ENCODE assay signal across 11 cellular contexts in the genomic region with DNA sequence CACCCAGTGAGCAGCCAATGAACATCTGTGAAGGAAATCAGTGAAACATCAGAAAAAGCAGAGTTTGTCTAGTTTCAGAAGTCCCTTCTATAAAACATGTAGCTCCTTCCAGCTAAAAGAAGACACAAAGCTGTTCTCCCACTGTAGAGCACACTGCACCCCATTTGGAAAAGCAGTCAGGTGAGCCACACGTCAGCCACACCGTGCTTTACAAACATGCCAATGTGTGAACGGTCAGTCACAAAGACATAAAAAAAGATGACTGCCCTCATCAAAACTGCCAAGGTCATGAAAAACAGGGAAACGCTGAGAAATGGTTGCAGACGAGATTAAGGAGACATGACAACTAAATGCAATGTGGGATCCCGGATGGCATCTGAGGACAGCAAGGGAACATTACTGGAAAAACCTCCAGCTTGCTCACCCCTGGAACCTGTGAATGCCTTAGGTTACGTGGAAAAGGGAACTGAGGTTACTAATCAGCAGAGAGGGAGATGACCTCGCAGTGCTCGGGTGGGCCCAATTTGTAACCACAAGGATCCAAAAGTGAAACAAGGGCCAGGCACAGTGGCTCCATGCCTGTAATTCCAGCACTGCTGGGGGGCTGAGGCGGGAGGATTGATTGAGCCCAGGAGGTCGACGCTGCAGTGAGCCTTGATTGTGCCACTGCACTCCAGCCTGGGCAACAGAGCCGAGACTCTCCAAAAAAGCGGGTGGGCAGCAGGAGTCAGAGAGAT. TPM values are rescaled to one million over a fixed set of nuclear protein-coding genes. Genes with fewer than 3 reads are reported as not detected.
DNase-seq lines count a peak whose midpoint lies in the region; ATAC-seq, FAIRE-seq and TF ChIP-seq lines count a peak whose summit lies in the region.
"Had no signal": no experiment of that assay in that cellular context is flagged by ENCODE, and none has a peak within 500 bp of the region (broad histone marks: within the 10 kb centered on the region; RNA-seq: fewer than 3 reads in every experiment).

No MANE protein-coding gene starts in this region.

- WGBS in K562 (ENCODE audit: insufficient coverage, low coverage, missing lambda C conversion rate), result 44% methylated on average over 14 of the region's 14 CpGs

- H3K27ac Mint-ChIP-seq in natural killer cell, result peak overlapping the region; percentile 66 to 90

- H4K20me1 ChIP-seq in BLaER1 (peaks cover 100% of the 10 kb centered on the region), K562 (replicated peaks; ENCODE audit: control insufficient read depth, insufficient read depth, low read length) (peaks cover 82% of the 10 kb centered on the region)

- no peak for TF ChIP-seq RAD21 in K562 (CRISPR knock-in tag; conservative IDR thresholded peaks at IDR 0.05 in 1 of 2, IDR thresholded peaks at IDR 0.05 in 1 of 2)

- no peak for TF ChIP-seq EP300 in K562 (IDR thresholded peaks at IDR 0.05; ENCODE audit: low read length)

- in situ Hi-C loops in K562 (cut with MboI), result no loop called here

- H3K79me2 ChIP-seq in K562 (ENCODE audit: control insufficient read depth, insufficient read depth, low read length), result peaks cover 100% of the 10 kb centered on the region

- intact Hi-C loops in K562 (cut with micrococcal nuclease) (no loop called here), natural killer cell (cut with micrococcal nuclease) (no loop called here)

- peaks cover 100% of the 10 kb centered on the region for H3K4me1 ChIP-seq in BLaER1
- peaks cover 59% of the 10 kb centered on the region for H3K4me1 ChIP-seq in HUES6 (ENCODE audit: control insufficient read depth, insufficient read depth, low read length)
- peaks cover 29 to 55% of the 10 kb centered on the region in 2 experiments for H3K4me1 ChIP-seq in K562 (replicated peaks in 1 of 2; ENCODE audit: control insufficient read depth in 2 of 2, insufficient read depth in 2 of 2, low read length in 2 of 2)

- H3K4me2 ChIP-seq in BLaER1, result peak overlapping the region; percentile 93
- peak overlapping the region; percentile 14; the same call in 1 of the 2 replicates for H3K4me2 ChIP-seq in K562 (ENCODE audit: insufficient read depth, low read length)

- H3K27me3 ChIP-seq in BLaER1, result no peaks in the 10 kb centered on the region
- H3K27me3 ChIP-seq in HUES6 (ENCODE audit: control insufficient read depth, insufficient read depth, low read length), result no peaks in the 10 kb centered on the region
- no peaks in the 10 kb centered on the region for H3K27me3 ChIP-seq in K562 (ENCODE audit: control insufficient read depth in 2 of 2, insufficient read depth in 2 of 2, low read length in 2 of 2)
- H3K27me3 ChIP-seq: testis had no signal

- H3K4me3 Mint-ChIP-seq in natural killer cell, result peak overlapping the region; percentile 90

- POLR2A ChIA-PET in K562 (lab: Yijun Ruan, JAX), result interaction anchor here (0.6 to 1.8 kb wide), 6 partner anchors 8 to 830 kb away, joined by 3 to 14 read pairs (median 6); no protein-coding TSS in a partner anchor

- peaks cover 81 to 85% of the 10 kb centered on the region in 2 donors for H3K4me1 Mint-ChIP-seq in natural killer cell

- CTCF ChIA-PET in K562 (lab: Yijun Ruan, JAX; ENCODE audit: low intra/inter-chr PET ratio), result no interaction called here

- no TSS peak for BruUV-seq in K562 (replicated peaks; lab: Mats Ljungman, UMichigan)

- H3K9me3 Mint-ChIP-seq in natural killer cell, result no peaks in the 10 kb centered on the region

- DNase-seq in K562 (ENCODE audit: extremely low read depth in 1 of 4, low spot score in 3 of 4) (no peak), natural killer cell (no peak), GM12892 (ENCODE audit: insufficient read length) (no peak), omental fat pad (ENCODE audit: low spot score) (no peak)
- DNase-seq: lower lobe of right lung, testis had no signal

- H3K9ac ChIP-seq in BLaER1 (no peak overlapping the region), HUES6 (ENCODE audit: low read length) (peak overlapping the region; percentile 1), K562 (ENCODE audit: insufficient read depth in 1 of 2, low read depth in 2 of 2, low read length in 2 of 2) (peak overlapping the region in 1 of 2 experiments; percentile 74; a peak in 2 of 4 replicates)

- H3K27ac ChIP-seq in BLaER1, result no peak overlapping the region; the same call in 1 of the 2 replicates
- H3K27ac ChIP-seq in HUES6 (ENCODE audit: low read depth, low read length), result no peak overlapping the region
- H3K27ac ChIP-seq in K562 (ENCODE audit: extremely low read depth, low read depth, low read length), result no peak overlapping the region
- H3K27ac ChIP-seq: lower lobe of right lung had no signal

- peaks cover 6% of the 10 kb centered on the region for H3K9me1 ChIP-seq in K562 (ENCODE audit: control insufficient read depth, insufficient read depth, low read length)

- H3K36me3 ChIP-seq in BLaER1 (peaks cover 42% of the 10 kb centered on the region), HUES6 (ENCODE audit: control insufficient read depth, insufficient read depth, low read length) (0 out of 2 replicates have a peak, but pooled peaks cover 5% of the 10 kb centered on the region), K562 (ENCODE audit: control insufficient read depth, insufficient read depth, low read length) (peaks cover 55% of the 10 kb centered on the region)
- H3K36me3 ChIP-seq: lower lobe of right lung had no signal

- no peak overlapping the region for H2AFZ ChIP-seq in K562 (ENCODE audit: low read depth, low read length)

- TF ChIP-seq CTCF in K562 (IDR thresholded peaks at IDR 0.05 in 2 of 3, conservative IDR thresholded peaks at IDR 0.05 in 1 of 3; ENCODE audit: insufficient read depth in 2 of 3, low read depth in 1 of 3, low read length in 3 of 3) (no peak), natural killer cell (IDR thresholded peaks at IDR 0.05) (no peak), omental fat pad (IDR thresholded peaks at IDR 0.05) (no peak)

- H3K27me3 Mint-ChIP-seq in natural killer cell (ENCODE audit: low read depth in 2 of 2), result no peaks in the 10 kb centered on the region

- no peak overlapping the region for H3K4me3 ChIP-seq in BLaER1
- H3K4me3 ChIP-seq in HUES6 (ENCODE audit: low read depth, low read length), result no peak overlapping the region
- no peak overlapping the region for H3K4me3 ChIP-seq in K562
- H3K4me3 ChIP-seq: lower lobe of right lung, testis had no signal

- H3K9me3 ChIP-seq in BLaER1 (no peaks in the 10 kb centered on the region), HUES6 (ENCODE audit: control insufficient read depth, insufficient read depth, low read depth, low read length) (no peaks in the 10 kb centered on the region), K562 (replicated peaks; ENCODE audit: control insufficient read depth, insufficient read depth, low read depth, low read length) (no peaks in the 10 kb centered on the region)
- H3K9me3 ChIP-seq: lower lobe of right lung, testis had no signal

- no peak for FAIRE-seq in K562 (lab: Jason Lieb, UNC)
- FAIRE-seq in GM12892 (lab: Jason Lieb, UNC), result no peak
- FAIRE-seq: D721Med had no signal

- no peaks in the 10 kb centered on the region for H3K36me3 Mint-ChIP-seq in natural killer cell

- TF ChIP-seq POLR2A in K562 (conservative IDR thresholded peaks at IDR 0.05) (no peak), GM12892 (IDR thresholded peaks at IDR 0.05; ENCODE audit: low read depth, low read length) (no peak)

- no peak; the same call in 2 of the 3 replicates for ATAC-seq in K562
- no peak for ATAC-seq in natural killer cell
- ATAC-seq in HG02938 (IDR thresholded peaks at IDR 0.05; ENCODE audit: unreplicated experiment), result no peak
- ATAC-seq in HG03520 (IDR thresholded peaks at IDR 0.05; ENCODE audit: unreplicated experiment), result no peak
- ATAC-seq in omental fat pad (ENCODE audit: low FRiP score), result no peak

RNA-seq across cellular contexts. Expression of a gene that starts 8.1 kb away (rescaled TPM):
- total RNA-seq in K562 (2011; cell fraction: chromatin; rRNA removed; ENCODE audit: low replicate concordance), result 521 and 557 TPM in 2 replicates
- 219 and 271 TPM in 2 replicates for total RNA-seq in K562 (2011; cell fraction: nucleolus; rRNA removed)
- 280 and 307 TPM in 2 replicates for total RNA-seq in K562 (2011; cell fraction: nucleoplasm; rRNA removed)
- 49.2 and 58.7 TPM in 2 replicates for total RNA-seq in K562 (2014; rRNA removed)
- total RNA-seq in K562 (2014; rRNA removed; fragmentation: Illumina TruSeq; extraction: Trizol), result 25.4 and 31.7 TPM in 2 replicates
- total RNA-seq in K562 (2015; rRNA removed; fragmentation: Illumina TruSeq; extraction: Trizol), result 26.9 and 27.6 TPM in 2 replicates
- total RNA-seq in K562 (2021), result 114 and 126 TPM in 2 replicates
- 24.1 and 24.5 TPM in 2 replicates for polyA plus RNA-seq in K562 (2011; rRNA removed)
- 24.1 and 43.3 TPM in 2 replicates for polyA plus RNA-seq in K562 (2011; cell fraction: cytosol; rRNA removed)
- 82.4 and 115 TPM in 2 replicates for polyA plus RNA-seq in K562 (2011; cell fraction: nucleus; rRNA removed)
- 58.0 and 101 TPM in 2 replicates for polyA plus RNA-seq in K562 (2012)
- 41.9 and 66.8 TPM in 2 replicates for polyA plus RNA-seq in K562 (2014; fragmentation: Illumina TruSeq; extraction: Trizol)
- 1 to 10 TPM; 4.7 to 5.4 TPM for polyA plus RNA-seq in K562 (2014; fragmentation: Nextera tagmentation; extraction: Ambion mirVana)
- polyA plus RNA-seq in K562 (2014; rRNA removed), result 75.6 and 83.7 TPM in 2 replicates
- 22.7 and 27.7 TPM in 2 replicates for polyA minus RNA-seq in K562 (2011; rRNA and poly(A)+ RNA removed)
- 41.4 and 57.3 TPM in 2 replicates for polyA minus RNA-seq in K562 (2011; cell fraction: cytosol; rRNA and poly(A)+ RNA removed)
- polyA minus RNA-seq in K562 (2011; cell fraction: nucleus; rRNA and poly(A)+ RNA removed), result 37.2 and 51.5 TPM in 2 replicates
- 100 to 1,000 TPM; 230 to 299 (median 287) TPM for total RNA-seq in natural killer cell
- 48.7 TPM for polyA plus RNA-seq in GM12892 (2012; ENCODE audit: missing spikeins)
- total RNA-seq in omental fat pad, result 100 to 1,000 TPM in 1 of 4 donors, 10 to 100 TPM in 3; 49.8 to 114 (median 82.2) TPM

RNA-seq across cellular contexts. Expression of a gene that starts 25.9 kb away (rescaled TPM):
- 538 and 821 TPM in 2 replicates for total RNA-seq in K562 (2011; cell fraction: chromatin; rRNA removed; ENCODE audit: low replicate concordance)
- total RNA-seq in K562 (2011; cell fraction: nucleolus; rRNA removed), result 360 and 372 TPM in 2 replicates
- 370 and 431 TPM in 2 replicates for total RNA-seq in K562 (2011; cell fraction: nucleoplasm; rRNA removed)
- 67.4 and 136 TPM in 2 replicates for total RNA-seq in K562 (2014; rRNA removed)
- 37.3 and 41.2 TPM in 2 replicates for total RNA-seq in K562 (2014; rRNA removed; fragmentation: Illumina TruSeq; extraction: Trizol)
- total RNA-seq in K562 (2015; rRNA removed; fragmentation: Illumina TruSeq; extraction: Trizol), result 51.9 and 55.5 TPM in 2 replicates
- 74.8 and 75.4 TPM in 2 replicates for total RNA-seq in K562 (2021)
- 44.2 and 53.2 TPM in 2 replicates for polyA plus RNA-seq in K562 (2011; rRNA removed)
- polyA plus RNA-seq in K562 (2011; cell fraction: cytosol; rRNA removed), result 33.7 and 35.7 TPM in 2 replicates
- 243 and 279 TPM in 2 replicates for polyA plus RNA-seq in K562 (2011; cell fraction: nucleus; rRNA removed)
- 41.5 and 49.6 TPM in 2 replicates for polyA plus RNA-seq in K562 (2012)
- polyA plus RNA-seq in K562 (2014; fragmentation: Illumina TruSeq; extraction: Trizol), result 49.2 and 49.4 TPM in 2 replicates
- polyA plus RNA-seq in K562 (2014; fragmentation: Nextera tagmentation; extraction: Ambion mirVana), result 1 to 10 TPM; 5.8 to 7.0 TPM
- polyA plus RNA-seq in K562 (2014; rRNA removed), result 62.6 and 89.1 TPM in 2 replicates
- polyA minus RNA-seq in K562 (2011; rRNA and poly(A)+ RNA removed), result 44.3 and 53.3 TPM in 2 replicates
- polyA minus RNA-seq in K562 (2011; cell fraction: cytosol; rRNA and poly(A)+ RNA removed), result 30.5 and 50.1 TPM in 2 replicates
- polyA minus RNA-seq in K562 (2011; cell fraction: nucleus; rRNA and poly(A)+ RNA removed), result 79.4 and 87.9 TPM in 2 replicates
- total RNA-seq in natural killer cell, result 100 to 1,000 TPM; 142 to 195 (median 180) TPM
- 80.0 TPM for polyA plus RNA-seq in GM12892 (2012; ENCODE audit: missing spikeins)
- 100 to 1,000 TPM in 1 of 4 donors, 10 to 100 TPM in 3; 68.6 to 125 (median 74.8) TPM for total RNA-seq in omental fat pad
